12 cellular contexts compared by ENCODE assay signal in genomic region chr10:27724287-27724686, GRCh38. TPM values are rescaled to one million over a fixed set of nuclear protein-coding genes. Genes with fewer than 3 reads are reported as not detected.
DNase-seq lines count a peak whose midpoint lies in the region; TF ChIP-seq lines count a peak whose summit lies in the region.
"Had no signal": no experiment of that assay in that cellular context is flagged by ENCODE, and none has a peak within 500 bp of the region (broad histone marks: within the 10 kb centered on the region; RNA-seq: fewer than 3 reads in every experiment).

No MANE protein-coding gene starts in this region.

- no peaks in the 10 kb centered on the region for H3K9me3 ChIP-seq in tibial artery

- H3K27me3 ChIP-seq in tibial artery: no peaks in the 10 kb centered on the region

- peaks cover 0 to 86% (median 11%) of the 10 kb centered on the region in 4 donors for H3K4me1 ChIP-seq in tibial artery

- H3K4me3 ChIP-seq in epithelial cell of proximal tubule (ENCODE audit: low read depth, low read length) (no peak overlapping the region), tibial artery (no peak overlapping the region)

- intact Hi-C loops in tibial artery (cut with DNase I; ENCODE audit: low total_unique reads): no loop called here

- no peaks in the 10 kb centered on the region for H3K36me3 ChIP-seq in tibial artery

- H3K27ac ChIP-seq in tibial artery: peak overlapping the region; percentile 71 to 85

- peak; percentile 28 for DNase-seq in NOMO-1 treated with DMSO at 0.1 percent for 48 hours (lab: John Stamatoyannopoulos, UW; ENCODE audit: unreplicated experiment)
- DNase-seq in NOMO-1 treated with dmso at 0.1 percent for 144 hours (lab: John Stamatoyannopoulos, UW; ENCODE audit: unreplicated experiment): no peak
- DNase-seq in MV-4-11 (lab: John Stamatoyannopoulos, UW): peak; percentile 42
- no peak for DNase-seq in epithelial cell of proximal tubule (ENCODE audit: low read depth)
- DNase-seq in tibial artery: no peak
- no peak for DNase-seq in activated effector memory CD4-positive, alpha-beta T cell treated with anti-CD3 and anti-CD28 coated beads, Interleukin-2, amount 50 U/mL, for 16 hours
- no peak for DNase-seq in NCI-H1092 treated with DMSO at 0.1 percent for 48 hours (lab: John Stamatoyannopoulos, UW)
- no peak for DNase-seq in NCI-H146 (lab: John Stamatoyannopoulos, UW)
- DNase-seq: activated naive CD4-positive, alpha-beta T cell treated with anti-CD3 and anti-CD28 coated beads for 36 hours; effector CD4-positive, alpha-beta T cell; naive thymus-derived CD8-positive, alpha-beta T cell; SHP77 had no signal

- TF ChIP-seq CTCF in epithelial cell of proximal tubule (conservative IDR thresholded peaks at IDR 0.05; ENCODE audit: low read depth, low read length): peak; percentile 42
- TF ChIP-seq CTCF in tibial artery (IDR thresholded peaks at IDR 0.05): no peak

RNA-seq across cellular contexts. Expression of gene MKX, which starts 21.3 kb away (rescaled TPM):
- 0.06 and 0.07 TPM in 2 replicates for total RNA-seq in epithelial cell of proximal tubule
- total RNA-seq: naive thymus-derived CD8-positive, alpha-beta T cell had no signal

Comparison
In these comparisons a context has a peak if more than half of its experiments do, and no peak if none do; other contexts are left out.
1. DNase-seq: peak in NOMO-1 treated with DMSO at 0.1 percent for 48 hours (single experiment) and MV-4-11 (single experiment); none in NOMO-1 treated with dmso at 0.1 percent for 144 hours (single experiment), epithelial cell of proximal tubule (single experiment), tibial artery (0 of 2), activated effector memory CD4-positive, alpha-beta T cell treated with anti-CD3 and anti-CD28 coated beads, Interleukin-2, amount 50 U/mL, for 16 hours (single experiment), NCI-H1092 treated with DMSO at 0.1 percent for 48 hours (single experiment) and NCI-H146 (single experiment).